ENCODE assay signal across 11 cellular contexts in genomic region chr2:179268277-179268935, GRCh38. TPM values are rescaled to one million over a fixed set of nuclear protein-coding genes. Genes with fewer than 3 reads are reported as not detected.
DNase-seq lines count a peak whose midpoint lies in the region; ATAC-seq and TF ChIP-seq lines count a peak whose summit lies in the region.
"Had no signal": no experiment of that assay in that cellular context is flagged by ENCODE, and none has a peak within 500 bp of the region (broad histone marks: within the 10 kb centered on the region; RNA-seq: fewer than 3 reads in every experiment).

No MANE protein-coding gene starts in this region.

- no peak overlapping the region for H2BK20ac ChIP-seq in IMR-90 (ENCODE audit: low read depth, low read length)

- no peak overlapping the region for H2BK120ac ChIP-seq in IMR-90 (ENCODE audit: low read depth, low read length)

- 0 out of 2 replicates have a peak, but pooled peaks cover 2% of the 10 kb centered on the region for H3K9me1 ChIP-seq in IMR-90 (ENCODE audit: insufficient read depth, low read length)

- no peaks in the 10 kb centered on the region for H3K9me3 ChIP-seq in IMR-90 (ENCODE audit: control insufficient read depth, insufficient read depth, low read length)

- H3K4me3 ChIP-seq in IMR-90 (ENCODE audit: insufficient read depth, low read depth, low read length): no peak overlapping the region

- no peak overlapping the region for H3K27ac ChIP-seq in IMR-90 (ENCODE audit: insufficient read depth, low read length)

- H3K23ac ChIP-seq in IMR-90 (ENCODE audit: low read depth, low read length): no peak overlapping the region

- POLR2A ChIA-PET in IMR-90 (lab: Charles Lee; ENCODE audit: unreplicated experiment): no interaction called here

- peak; percentile 11 to 22 for DNase-seq in AML-193 (lab: John Stamatoyannopoulos, UW)
- DNase-seq in IMR-90: peak; percentile 49
- DNase-seq in dermis blood vessel endothelial cell: peak; percentile 70
- DNase-seq in cerebellar cortex (ENCODE audit: low spot score): no peak
- no peak for DNase-seq in putamen (ENCODE audit: low spot score)
- DNase-seq in GM19238 (ENCODE audit: insufficient read length, low spot score): no peak
- DNase-seq: activated T-cell treated with anti-CD3 and anti-CD28 coated beads, Interleukin-2, amount 50 U/mL, for 4 hours; H7; naive B cell had no signal

- no peak overlapping the region for H3K56ac ChIP-seq in IMR-90 (ENCODE audit: extremely low read depth, insufficient read depth, low read length)

- CTCF ChIA-PET in IMR-90 (lab: Yijun Ruan, JAX): interaction anchor here (0.6 kb wide), 3 partner anchors 52 to 103 kb away, joined by 3 to 4 read pairs (median 3); no protein-coding TSS in a partner anchor

- no CpG with 5 or more reads among the region's 1 CpG for WGBS in IMR-90 (ENCODE audit: extremely low coverage in 2 of 2, insufficient read length in 1 of 2), 2 experiments

- H3K9ac ChIP-seq in IMR-90 (ENCODE audit: low read depth, low read length): no peak overlapping the region

- no peaks in the 10 kb centered on the region for H3K36me3 ChIP-seq in IMR-90 (ENCODE audit: control insufficient read depth, insufficient read depth, low read length)

- no peak overlapping the region for H4K5ac ChIP-seq in IMR-90 (ENCODE audit: low read depth, low read length)

- peaks cover 8% of the 10 kb centered on the region for H3K4me1 ChIP-seq in IMR-90 (ENCODE audit: control insufficient read depth, insufficient read depth, low read length)

- ATAC-seq in GM18907 (IDR thresholded peaks at IDR 0.05; ENCODE audit: unreplicated experiment) (peak; percentile 51), IMR-90 (ENCODE audit: low read depth) (no peak), GM21423 (IDR thresholded peaks at IDR 0.05; ENCODE audit: unreplicated experiment) (no peak)

- no peak overlapping the region for H2AFZ ChIP-seq in IMR-90 (replicated peaks; ENCODE audit: low read length, poor library complexity)

- TF ChIP-seq CTCF in IMR-90 (conservative IDR thresholded peaks at IDR 0.05; ENCODE audit: low read depth, low read length): no peak

- H4K8ac ChIP-seq in IMR-90 (ENCODE audit: low read depth in 2 of 2, low read length in 2 of 2): no peak overlapping the region

- no peak overlapping the region for H2BK5ac ChIP-seq in IMR-90 (ENCODE audit: low read depth, low read length, poor library complexity, severe bottlenecking)

- H3K18ac ChIP-seq in IMR-90 (ENCODE audit: low read depth, low read length): no peak overlapping the region

- no peak overlapping the region for H2BK15ac ChIP-seq in IMR-90 (ENCODE audit: low read depth, low read length)

- no peak overlapping the region for H3K14ac ChIP-seq in IMR-90 (replicated peaks; ENCODE audit: low read depth, low read length)

- H3K4ac ChIP-seq in IMR-90 (ENCODE audit: low read depth, low read length): no peak overlapping the region

- H3K27me3 ChIP-seq in IMR-90 (ENCODE audit: control insufficient read depth, insufficient read depth, low read length): no peaks in the 10 kb centered on the region

- TF ChIP-seq POLR2A in IMR-90 (IDR thresholded peaks at IDR 0.05; ENCODE audit: low read depth, low read length): no peak

- dilution Hi-C loops in IMR-90 (cut with HindIII; ENCODE audit: low sequenced_read_pairs, unreplicated experiment): no loop called here

- intact Hi-C loops in IMR-90 (cut with micrococcal nuclease): no loop called here

- no TSS peak for BruUV-seq in IMR-90 (replicated peaks; lab: Mats Ljungman, UMichigan)

- no peak overlapping the region for H2AK9ac ChIP-seq in IMR-90 (replicated peaks; ENCODE audit: low read depth, low read length, poor library complexity)

- H2AK5ac ChIP-seq in IMR-90 (ENCODE audit: low read depth, low read length): no peak overlapping the region

- H3K4me2 ChIP-seq in IMR-90 (ENCODE audit: low read depth, low read length): no peak overlapping the region

- no peak for TF ChIP-seq RAD21 in IMR-90 (IDR thresholded peaks at IDR 0.05; ENCODE audit: low read length)

- peaks cover 0 to 6% of the 10 kb centered on the region in 2 experiments; a peak in 2 of 4 replicates for H3K79me1 ChIP-seq in IMR-90 (ENCODE audit: low read depth in 1 of 2, low read length in 2 of 2)

- H4K20me1 ChIP-seq in IMR-90 (ENCODE audit: insufficient read depth, low read length): no peaks in the 10 kb centered on the region; the same call in 1 of the 2 replicates

- in situ Hi-C loops in IMR-90 (cut with MboI; ENCODE audit: low sequenced_read_pairs): no loop called here

- H4K91ac ChIP-seq in IMR-90 (ENCODE audit: insufficient read depth, low read depth, low read length): no peak overlapping the region

TF ChIP-seq in IMR-90, 13 proteins besides CTCF, POLR2A, EP300 and RAD21:
- TF ChIP-seq CHD1 (IDR thresholded peaks at IDR 0.05; ENCODE audit: low read depth, low read length) (no peak), RCOR1 (IDR thresholded peaks at IDR 0.05; ENCODE audit: insufficient replicate concordance, low read length) (no peak), MAFK (IDR thresholded peaks at IDR 0.05; ENCODE audit: low read depth, low read length) (no peak), NFE2L2 (IDR thresholded peaks at IDR 0.05; ENCODE audit: low read depth, low read length) (no peak), USF2 (IDR thresholded peaks at IDR 0.05; ENCODE audit: low read depth, low read length) (no peak), CEBPB (IDR thresholded peaks at IDR 0.05; ENCODE audit: low read depth, low read length) (no peak), SMC3 (IDR thresholded peaks at IDR 0.05; ENCODE audit: low read depth, low read length) (no peak), FOS (IDR thresholded peaks at IDR 0.05; ENCODE audit: low read depth, low read length) (no peak), BHLHE40 (IDR thresholded peaks at IDR 0.05; ENCODE audit: low read depth, low read length) (no peak), MAZ (IDR thresholded peaks at IDR 0.05; ENCODE audit: borderline replicate concordance, low read depth, low read length) (no peak), RFX5 (IDR thresholded peaks at IDR 0.05; ENCODE audit: low read depth, low read length) (no peak), MXI1 (IDR thresholded peaks at IDR 0.05; ENCODE audit: borderline replicate concordance, low read depth, low read length) (no peak)
- TF ChIP-seq, protein P1, sequence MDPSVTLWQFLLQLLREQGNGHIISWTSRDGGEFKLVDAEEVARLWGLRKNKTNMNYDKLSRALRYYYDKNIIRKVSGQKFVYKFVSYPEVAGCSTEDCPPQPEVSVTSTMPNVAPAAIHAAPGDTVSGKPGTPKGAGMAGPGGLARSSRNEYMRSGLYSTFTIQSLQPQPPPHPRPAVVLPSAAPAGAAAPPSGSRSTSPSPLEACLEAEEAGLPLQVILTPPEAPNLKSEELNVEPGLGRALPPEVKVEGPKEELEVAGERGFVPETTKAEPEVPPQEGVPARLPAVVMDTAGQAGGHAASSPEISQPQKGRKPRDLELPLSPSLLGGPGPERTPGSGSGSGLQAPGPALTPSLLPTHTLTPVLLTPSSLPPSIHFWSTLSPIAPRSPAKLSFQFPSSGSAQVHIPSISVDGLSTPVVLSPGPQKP (IDR thresholded peaks at IDR 0.05; ENCODE audit: borderline replicate concordance, low read depth, low read length): no peak
TF ChIP-seq in IMR-90: peak in this region for 0.

RNA-seq across cellular contexts. Expression of gene SESTD1, which starts 3.8 kb away (rescaled TPM):
- total RNA-seq in IMR-90 (2012; rRNA removed) (11.1 and 12.7 TPM in 2 replicates), dermis blood vessel endothelial cell (42.2 and 90.0 TPM in 2 replicates)
- 8.4 and 11.9 TPM in 2 replicates for polyA plus RNA-seq in IMR-90 (2012; rRNA removed)
- polyA plus RNA-seq in IMR-90 (2012; cell fraction: cytosol; rRNA removed): 4.1 and 7.3 TPM in 2 replicates
- 3.4 and 12.1 TPM in 2 replicates for polyA plus RNA-seq in IMR-90 (2012; cell fraction: nucleus; rRNA removed; ENCODE audit: low replicate concordance)

Comparison
In these comparisons a context has a peak if more than half of its experiments do, and no peak if none do; other contexts are left out.
1. DNase-seq: peak in AML-193 (2 of 2), IMR-90 (single experiment) and dermis blood vessel endothelial cell (single experiment); none in cerebellar cortex (single experiment), putamen (single experiment) and GM19238 (single experiment).